ENCODE assay signal across 1 cellular context in genomic region chr1:202085682-202086373, GRCh38.
TF ChIP-seq lines count a peak whose summit lies in the region.

No MANE protein-coding gene starts in this region.

TF ChIP-seq in H1, 55 proteins besides CTCF, POLR2A, EP300 and RAD21 (continued from another document):
- TF ChIP-seq SP1 (IDR thresholded peaks at IDR 0.05; ENCODE audit: low read depth, low read length) (0 out of 2 replicates have a peak, but pooled peaks have one; percentile 7), BACH1 (IDR thresholded peaks at IDR 0.05; ENCODE audit: low read length) (no peak), MAX (IDR thresholded peaks at IDR 0.05) (peak; percentile 55), USF2 (IDR thresholded peaks at IDR 0.05; ENCODE audit: low read length) (no peak), SAP30 (IDR thresholded peaks at IDR 0.05; ENCODE audit: insufficient read depth, insufficient replicate concordance, low read length) (no peak), SP4 (IDR thresholded peaks at IDR 0.05; ENCODE audit: low read length) (no peak), NANOG (IDR thresholded peaks at IDR 0.05; ENCODE audit: insufficient read depth, low read depth, low read length, poor library complexity, severe bottlenecking) (no peak), TEAD4 (IDR thresholded peaks at IDR 0.05; ENCODE audit: low read depth, low read length) (no peak), EGR1 (IDR thresholded peaks at IDR 0.05; ENCODE audit: borderline replicate concordance, low read depth, low read length) (no peak), CTBP2 (IDR thresholded peaks at IDR 0.05; ENCODE audit: borderline replicate concordance, insufficient read depth, insufficient read length, low read length) (no peak), ATF3 (IDR thresholded peaks at IDR 0.05; ENCODE audit: insufficient read depth, low read depth, low read length) (no peak), RBBP5 (IDR thresholded peaks at IDR 0.05; ENCODE audit: borderline replicate concordance, low read depth, low read length) (0 out of 2 replicates have a peak, but pooled peaks have one; percentile 7), JUN (IDR thresholded peaks at IDR 0.05; ENCODE audit: low read depth, low read length) (no peak), JUND (IDR thresholded peaks at IDR 0.05; ENCODE audit: low read length) (peak; percentile 35; the same call in 1 of the 2 replicates), CEBPB (IDR thresholded peaks at IDR 0.05; ENCODE audit: low read depth, low read length) (no peak), TCF12 (IDR thresholded peaks at IDR 0.05; ENCODE audit: low read depth, low read length) (no peak)
- TF ChIP-seq, protein P1, sequence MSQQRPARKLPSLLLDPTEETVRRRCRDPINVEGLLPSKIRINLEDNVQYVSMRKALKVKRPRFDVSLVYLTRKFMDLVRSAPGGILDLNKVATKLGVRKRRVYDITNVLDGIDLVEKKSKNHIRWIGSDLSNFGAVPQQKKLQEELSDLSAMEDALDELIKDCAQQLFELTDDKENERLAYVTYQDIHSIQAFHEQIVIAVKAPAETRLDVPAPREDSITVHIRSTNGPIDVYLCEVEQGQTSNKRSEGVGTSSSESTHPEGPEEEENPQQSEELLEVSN (IDR thresholded peaks at IDR 0.05) = no peak; the same call in 1 of the 2 replicates
